Comparison of ENCODE assay signal across 28 cellular contexts in the genomic region with DNA sequence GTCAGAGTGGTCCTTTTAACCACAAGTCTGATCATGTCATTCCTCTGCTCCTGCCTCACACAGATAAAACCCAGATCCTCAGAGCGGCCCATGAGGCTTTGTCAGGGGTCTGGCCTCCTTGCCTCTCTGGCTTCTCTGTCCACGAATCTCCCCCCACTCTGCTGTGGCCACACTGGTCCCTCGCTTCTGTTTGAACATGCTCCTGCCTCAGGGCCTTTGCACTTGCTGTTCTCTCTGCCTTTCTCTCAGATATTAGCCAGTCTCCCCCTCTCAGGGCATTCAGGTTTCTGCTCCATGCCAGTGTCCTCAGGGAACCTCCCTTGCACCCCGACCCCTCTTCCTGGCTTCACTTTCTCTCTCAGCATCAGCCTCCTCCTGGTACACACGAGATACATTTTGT.
"Had no signal": no experiment of that assay in that cellular context is flagged by ENCODE, and none has a peak within 500 bp of the region (broad histone marks: within the 10 kb centered on the region; RNA-seq: fewer than 3 reads in every experiment).

No MANE protein-coding gene starts in this region.

- H3K27ac Mint-ChIP-seq: activated CD4-positive, alpha-beta T cell treated with anti-CD3 and anti-CD28 coated beads for 36 hours; activated CD8-positive, alpha-beta T cell treated with anti-CD3 and anti-CD28 coated beads for 36 hours; activated naive CD4-positive, alpha-beta T cell treated with anti-CD3 and anti-CD28 coated beads, Interleukin-2, amount 50 U/mL, for 24 hours; activated T-helper 1 cell treated with anti-CD3 and anti-CD28 coated beads, Interleukin-12 subunit alpha, Interleukin-12 subunit beta, Interleukin-2, Interleukin-4 antibody, amounts not matched to agents 30 ng/mL and 10 ng/mL and 1 ng/mL, durations not matched to agents 14 hours and 24 hours and 36 hours; T-helper 17 cell had no signal

- H3K27me3 Mint-ChIP-seq: activated CD4-positive, alpha-beta T cell treated with anti-CD3 and anti-CD28 coated beads for 36 hours; activated CD8-positive, alpha-beta T cell treated with anti-CD3 and anti-CD28 coated beads for 36 hours had no signal

- H3K4me1 Mint-ChIP-seq: activated CD4-positive, alpha-beta T cell treated with anti-CD3 and anti-CD28 coated beads for 36 hours; activated naive CD4-positive, alpha-beta T cell treated with anti-CD3 and anti-CD28 coated beads, Interleukin-2, amount 50 U/mL, for 24 hours; T-helper 17 cell had no signal

- H3K9me3 Mint-ChIP-seq: activated CD8-positive, alpha-beta T cell treated with anti-CD3 and anti-CD28 coated beads for 36 hours; activated naive CD4-positive, alpha-beta T cell treated with anti-CD3 and anti-CD28 coated beads, Interleukin-2, amount 50 U/mL, for 24 hours; activated T-helper 1 cell treated with anti-CD3 and anti-CD28 coated beads, Interleukin-12 subunit alpha, Interleukin-12 subunit beta, Interleukin-2, Interleukin-4 antibody, amounts not matched to agents 30 ng/mL and 10 ng/mL and 1 ng/mL, durations not matched to agents 14 hours and 24 hours and 36 hours had no signal

- DNase-seq: activated CD4-positive, alpha-beta T cell treated with anti-CD3 and anti-CD28 coated beads for 36 hours; activated CD4-positive, CD25-positive, alpha-beta regulatory T cell; activated CD8-positive, alpha-beta memory T cell treated with anti-CD3 and anti-CD28 coated beads, Interleukin-2, amount 50 U/mL, for 48 hours; activated CD8-positive, alpha-beta T cell treated with anti-CD3 and anti-CD28 coated beads for 36 hours; activated effector memory CD4-positive, alpha-beta T cell treated with Interleukin-2 at 50 U/mL for 16 hours; activated naive CD4-positive, alpha-beta T cell; activated T-cell treated with anti-CD3 and anti-CD28 coated beads, Interleukin-2, amount 50 U/mL, for 1 hour; aorta; central memory CD4-positive, alpha-beta T cell; MG63; MV-4-11; NCI-H1092 treated with DMSO at 0.1 percent for 48 hours; NCI-H1417 treated with DMSO at 0.1 percent for 48 hours; NCI-H1694; NCI-H2029; NCI-H2107; NCI-H226; NCI-H510A; NCI-H69; NK-92 treated with Interleukin-12 subunit alpha and Interleukin-12 subunit beta, amount 100 ng/mL, for 24 hours; OCI-M1; Right ventricle myocardium superior; RPMI8226; T-helper 17 cell; T-helper 9 cell had no signal

- H3K4me3 ChIP-seq: MG63 had no signal

- H3K36me3 ChIP-seq: MG63 had no signal

- H3K4me3 Mint-ChIP-seq: activated CD4-positive, alpha-beta T cell treated with anti-CD3 and anti-CD28 coated beads for 36 hours; activated CD8-positive, alpha-beta T cell treated with anti-CD3 and anti-CD28 coated beads for 36 hours; activated naive CD4-positive, alpha-beta T cell treated with anti-CD3 and anti-CD28 coated beads, Interleukin-2, amount 50 U/mL, for 24 hours; activated T-helper 1 cell treated with anti-CD3 and anti-CD28 coated beads, Interleukin-12 subunit alpha, Interleukin-12 subunit beta, Interleukin-2, Interleukin-4 antibody, amounts not matched to agents 30 ng/mL and 10 ng/mL and 1 ng/mL, durations not matched to agents 14 hours and 24 hours and 36 hours; T-helper 17 cell had no signal

- H3K36me3 Mint-ChIP-seq: activated naive CD4-positive, alpha-beta T cell treated with anti-CD3 and anti-CD28 coated beads, Interleukin-2, amount 50 U/mL, for 24 hours had no signal

- ATAC-seq: activated CD4-positive, alpha-beta T cell treated with anti-CD3 and anti-CD28 coated beads for 36 hours; activated CD8-positive, alpha-beta T cell treated with anti-CD3 and anti-CD28 coated beads for 36 hours; Panc1; T-helper 17 cell had no signal
